ENCODE assay signal across 13 cellular contexts in genomic region chr7:122068999-122069398, GRCh38.
A peak's percentile ranks its signal among the peaks of the same experiment; 100 is the strongest.
DNase-seq lines count a peak whose midpoint lies in the region; ATAC-seq and TF ChIP-seq lines count a peak whose summit lies in the region.
"Had no signal": no experiment of that assay in that cellular context is flagged by ENCODE, and none has a peak within 500 bp of the region (broad histone marks: within the 10 kb centered on the region; RNA-seq: fewer than 3 reads in every experiment).

No MANE protein-coding gene starts in this region.

- ATAC-seq in SK-N-SH treated with all-trans-retinoic acid at 6 μM for 48 hours: no peak
- ATAC-seq: HCT116 had no signal

- intact Hi-C loops in PC-9 (cut with micrococcal nuclease; ENCODE audit: unreplicated experiment): no loop called here

- H3K4me3 ChIP-seq in choroid plexus epithelial cell (ENCODE audit: low read depth, low read length) (no peak overlapping the region), WERI-Rb-1 (ENCODE audit: low read depth, low read length) (no peak overlapping the region), PC-9 (no peak overlapping the region)

- no peaks in the 10 kb centered on the region for H3F3A ChIP-seq in PC-9 (ENCODE audit: insufficient read depth, low read depth)

- no peak overlapping the region for H3K27ac ChIP-seq in WERI-Rb-1
- no peak overlapping the region for H3K27ac ChIP-seq in PC-9

- no peaks in the 10 kb centered on the region for H3K36me3 ChIP-seq in WERI-Rb-1
- no peaks in the 10 kb centered on the region for H3K36me3 ChIP-seq in PC-9 (ENCODE audit: low read depth)

- no peaks in the 10 kb centered on the region for H3K9me2 ChIP-seq in PC-9 (ENCODE audit: insufficient read depth)

- in situ Hi-C loops in SK-MEL-5 (cut with HindIII; ENCODE audit: low pct_unique_long_range_greater_than_20kb, low sequenced_read_pairs): no loop called here

- POLR2A ChIA-PET in PC-9 (lab: Charles Lee; ENCODE audit: unreplicated experiment): no interaction called here

- DNase-seq in EH (ENCODE audit: low read depth): peak; percentile 3
- DNase-seq in SK-MEL-5 (ENCODE audit: low read depth, low spot score): peak; percentile 54
- DNase-seq in choroid plexus epithelial cell (ENCODE audit: low read depth): peak; percentile 7
- DNase-seq in islet precursor cell: peak; percentile 51
- no peak for DNase-seq in mucosa of gallbladder (ENCODE audit: low spot score)
- DNase-seq in WERI-Rb-1: no peak
- DNase-seq in PC-9: no peak
- DNase-seq: C1 segment of cervical spinal cord; CD4-positive, alpha-beta T cell; DMS153; IMR-90 had no signal

- H3K27me3 ChIP-seq in WERI-Rb-1 (ENCODE audit: insufficient read depth, low read depth, severe bottlenecking) (no peaks in the 10 kb centered on the region), PC-9 (ENCODE audit: insufficient read depth, low read depth) (no peaks in the 10 kb centered on the region)

- H3K4me1 ChIP-seq in PC-9 (replicated peaks; ENCODE audit: insufficient read depth): no peaks in the 10 kb centered on the region

- CTCF ChIA-PET in PC-9 (lab: Charles Lee): no interaction called here

- no peak for TF ChIP-seq CTCF in choroid plexus epithelial cell (conservative IDR thresholded peaks at IDR 0.05; ENCODE audit: low read depth, low read length)
- no peak for TF ChIP-seq CTCF in WERI-Rb-1 (IDR thresholded peaks at IDR 0.05; ENCODE audit: low read depth, low read length)
- TF ChIP-seq CTCF in PC-9 (conservative IDR thresholded peaks at IDR 0.05): no peak

- no peaks in the 10 kb centered on the region for H3K9me3 ChIP-seq in WERI-Rb-1 (ENCODE audit: severe bottlenecking)
- no peaks in the 10 kb centered on the region for H3K9me3 ChIP-seq in PC-9 (ENCODE audit: insufficient read depth, low read depth)

- BruUV-seq in PC-9 (replicated peaks; lab: Mats Ljungman, UMichigan): no TSS peak

- H4K20me1 ChIP-seq in PC-9 (ENCODE audit: insufficient read depth): no peaks in the 10 kb centered on the region

- H2AFZ ChIP-seq in PC-9: no peak overlapping the region

- H3K79me2 ChIP-seq in PC-9 (ENCODE audit: low read depth): no peaks in the 10 kb centered on the region

- no peak overlapping the region for H3K4me2 ChIP-seq in PC-9

TF ChIP-seq in SK-N-SH treated with all-trans-retinoic acid at 6 μM for 48 hours, 23 proteins besides CTCF, POLR2A, EP300 and RAD21:
- TF ChIP-seq BACH2 (CRISPR knock-in tag; IDR thresholded peaks at IDR 0.05; ENCODE audit: borderline replicate concordance) (no peak), ZC3H10 (CRISPR knock-in tag; IDR thresholded peaks at IDR 0.05) (no peak), RARB (CRISPR knock-in tag; IDR thresholded peaks at IDR 0.05) (no peak), SNAI2 (CRISPR knock-in tag; IDR thresholded peaks at IDR 0.05) (no peak), CREB5 (CRISPR knock-in tag; IDR thresholded peaks at IDR 0.05; ENCODE audit: low read depth) (no peak), OSR1 (CRISPR knock-in tag; IDR thresholded peaks at IDR 0.05) (no peak), CSRNP3 (CRISPR knock-in tag; IDR thresholded peaks at IDR 0.05) (no peak), PPARA (CRISPR knock-in tag; IDR thresholded peaks at IDR 0.05; ENCODE audit: borderline replicate concordance) (no peak), ARNTL (CRISPR knock-in tag; IDR thresholded peaks at IDR 0.05; ENCODE audit: borderline replicate concordance, low read depth) (no peak), ZNF565 (CRISPR knock-in tag; conservative IDR thresholded peaks at IDR 0.05; ENCODE audit: low read depth) (no peak)

Comparison
In these comparisons a context has a peak if more than half of its experiments do, and no peak if none do; other contexts are left out.
1. DNase-seq: peak in EH (single experiment), SK-MEL-5 (single experiment), choroid plexus epithelial cell (single experiment) and islet precursor cell (single experiment); none in mucosa of gallbladder (single experiment), WERI-Rb-1 (single experiment) and PC-9 (0 of 2).